In the genomic region with DNA sequence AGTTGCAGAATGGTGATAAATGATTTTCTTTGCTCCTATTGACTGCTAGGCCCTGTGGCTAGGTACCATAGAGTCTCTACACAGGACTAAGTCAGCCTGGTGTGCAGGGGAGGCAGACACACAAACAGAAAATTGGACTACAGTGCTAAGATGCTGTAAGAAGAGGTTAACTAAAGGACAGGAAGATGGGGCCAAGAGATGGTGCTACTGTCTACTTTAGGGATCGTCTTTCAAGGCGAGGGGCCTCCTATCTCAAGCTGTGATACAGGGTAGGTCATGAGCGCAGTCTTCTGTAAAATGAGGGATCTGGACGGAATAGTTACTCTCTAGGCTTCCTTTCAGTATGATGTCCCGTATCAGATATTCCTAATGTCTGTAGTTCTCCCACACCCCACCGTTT, we compare ENCODE assay signal across 9 cellular contexts. TPM values are rescaled to one million over a fixed set of nuclear protein-coding genes. Genes with fewer than 3 reads are reported as not detected.
DNase-seq lines count a peak whose midpoint lies in the region; ATAC-seq, FAIRE-seq and TF ChIP-seq lines count a peak whose summit lies in the region.
"Had no signal": no experiment of that assay in that cellular context is flagged by ENCODE, and none has a peak within 500 bp of the region (broad histone marks: within the 10 kb centered on the region; RNA-seq: fewer than 3 reads in every experiment).

No MANE protein-coding gene starts in this region.

- intact Hi-C loops in adrenal gland (cut with DNase I), result loop anchor here in 1 of 2 donors (5.0 kb wide), 1 partner anchor 152 kb away; no protein-coding TSS in a partner anchor
- intact Hi-C loops in HepG2 (cut with micrococcal nuclease; ENCODE audit: unreplicated experiment), result no loop called here

- peak overlapping the region; percentile 83 for H3K4me2 ChIP-seq in HepG2 (ENCODE audit: low read depth, low read length)

- peak overlapping the region in 2 of 5 donors; percentile 83 to 93 for H3K27ac ChIP-seq in adrenal gland
- peak overlapping the region; percentile 76 for H3K27ac ChIP-seq in HepG2 (ENCODE audit: extremely low read length, insufficient read depth, low read length)

- CTCF ChIA-PET in HepG2 (lab: Yijun Ruan, JAX; ENCODE audit: low intra/inter-chr PET ratio, low total read pairs), result interaction anchor here (3.3 kb wide), 1 partner anchor 154 kb away, joined by 38 read pairs; no protein-coding TSS in a partner anchor

- TF ChIP-seq CTCF in adrenal gland (IDR thresholded peaks at IDR 0.05) (no peak), HepG2 (CRISPR knock-in tag; IDR thresholded peaks at IDR 0.05) (no peak), mesothelial cell of epicardium (IDR thresholded peaks at IDR 0.05; ENCODE audit: unreplicated experiment) (no peak)

- in situ Hi-C loops in HepG2 (cut with HindIII; ENCODE audit: extremely low pct_ligation_motif_present, low pct_unique_long_range_greater_than_20kb), result loop anchor here (5.0 kb wide), 1 partner anchor 152 kb away; no protein-coding TSS in a partner anchor

- no peak for TF ChIP-seq POLR2A in adrenal gland (IDR thresholded peaks at IDR 0.05)
- no peak for TF ChIP-seq POLR2A in HepG2 (IDR thresholded peaks at IDR 0.05; ENCODE audit: insufficient read depth in 1 of 2, low read depth in 2 of 2, low read length in 2 of 2)

- peak overlapping the region; percentile 7 for H2AFZ ChIP-seq in HepG2 (ENCODE audit: low read length)

- H3K79me2 ChIP-seq in HepG2 (ENCODE audit: insufficient read depth, low read length), result peaks cover 53% of the 10 kb centered on the region

- peak overlapping the region; percentile 88 for H3K9ac ChIP-seq in HepG2 (ENCODE audit: insufficient read depth, low read depth, low read length)

- WGBS in adrenal gland, 4 donors, result 12 to 15% (median 14%) methylated on average over 6 of the region's 6 CpGs
- WGBS in HepG2 (ENCODE audit: low lambda C conversion rate), result under 1% methylated on average over 6 of the region's 6 CpGs

- TSS peak; percentile 55 for BruUV-seq in HepG2 (replicated peaks; lab: Mats Ljungman, UMichigan)

- no peak for FAIRE-seq in HepG2 (lab: Jason Lieb, UNC)

- peak; percentile 5 for ATAC-seq in HepG2
- no peak for ATAC-seq in HG03097 (IDR thresholded peaks at IDR 0.05; ENCODE audit: low FRiP score, unreplicated experiment)
- ATAC-seq in HG02885 (IDR thresholded peaks at IDR 0.05; ENCODE audit: poor library complexity, unreplicated experiment), result no peak

- H4K20me1 ChIP-seq in HepG2 (ENCODE audit: insufficient read depth, low read length), result no peaks in the 10 kb centered on the region

- peak; percentile 10 for DNase-seq in stimulated activated CD4-positive, alpha-beta T cell treated with anti-CD3 and anti-CD28 coated beads, Interleukin-4, amount 100 ng/mL, for 24 hours
- no peak for DNase-seq in stimulated activated CD4-positive, alpha-beta T cell treated with anti-CD3 and anti-CD28 coated beads, Interleukin-4, amount 100 ng/mL, for 4 hours
- DNase-seq in adrenal gland (no peak), HepG2 (ENCODE audit: low spot score) (no peak), mesothelial cell of epicardium (ENCODE audit: low spot score in 2 of 2, unreplicated experiment in 2 of 2) (no peak)
- no peak for DNase-seq in NK-92 treated with Interleukin-12 subunit alpha and Interleukin-12 subunit beta, amount 100 ng/mL, for 24 hours (lab: John Stamatoyannopoulos, UW)
- DNase-seq: head of caudate nucleus had no signal

- POLR2A ChIA-PET in HepG2 (lab: Yijun Ruan, JAX), result interaction anchor here (0.9 to 4.1 kb wide), 3 partner anchors 10 to 33 kb away, joined by 3 to 43 read pairs (median 13); partner anchors contain the start of genes NME2 and SPAG9

- no peaks in the 10 kb centered on the region for H3K27me3 Mint-ChIP-seq in mesothelial cell of epicardium (ENCODE audit: low read depth)

- no peaks in the 10 kb centered on the region for H3K27me3 ChIP-seq in adrenal gland
- no peaks in the 10 kb centered on the region; a peak in 1 of 5 replicates for H3K27me3 ChIP-seq in HepG2 (ENCODE audit: control insufficient read depth in 1 of 2, insufficient read depth in 2 of 2, low read length in 2 of 2)

- peaks cover 4% of the 10 kb centered on the region for H3K4me1 Mint-ChIP-seq in mesothelial cell of epicardium

- H3K9me3 ChIP-seq in adrenal gland (replicated peaks in 1 of 3) (no peaks in the 10 kb centered on the region), HepG2 (ENCODE audit: low read length) (no peaks in the 10 kb centered on the region)

- TF ChIP-seq RAD21 in HepG2 (CRISPR knock-in tag; IDR thresholded peaks at IDR 0.05), result no peak

- no peak overlapping the region for H3K27ac Mint-ChIP-seq in mesothelial cell of epicardium

- H3K36me3 ChIP-seq in adrenal gland (replicated peaks in 1 of 2), result peaks cover 0 to 5% of the 10 kb centered on the region in 2 donors
- H3K36me3 ChIP-seq in HepG2 (replicated peaks in 1 of 2; ENCODE audit: control insufficient read depth in 1 of 2, insufficient read depth in 2 of 2, low read length in 2 of 2), result peaks cover 9 to 34% of the 10 kb centered on the region in 2 experiments

- no peak overlapping the region for H3K4me3 Mint-ChIP-seq in mesothelial cell of epicardium

- H3K4me3 ChIP-seq in adrenal gland, result peak overlapping the region in 3 of 4 donors; percentile 20 to 87 (median 63)
- H3K4me3 ChIP-seq in HepG2 (replicated peaks in 1 of 3; ENCODE audit: insufficient read depth in 1 of 3, low read depth in 2 of 3, low read length in 3 of 3), result peak overlapping the region; percentile 81 to 94 (median 84)

- H3K36me3 Mint-ChIP-seq in mesothelial cell of epicardium, result peaks cover 18% of the 10 kb centered on the region

- H3K9me3 Mint-ChIP-seq in mesothelial cell of epicardium, result no peaks in the 10 kb centered on the region

- TF ChIP-seq EP300 in HepG2 (IDR thresholded peaks at IDR 0.05; ENCODE audit: low read depth in 2 of 2, low read length in 2 of 2) (no peak), HepG2 (CRISPR knock-in tag; IDR thresholded peaks at IDR 0.05; ENCODE audit: borderline replicate concordance) (no peak)

- H3K4me1 ChIP-seq in adrenal gland (replicated peaks in 1 of 2) (peaks cover 7 to 19% of the 10 kb centered on the region in 2 donors), HepG2 (ENCODE audit: insufficient read depth, low read length) (peaks cover 46% of the 10 kb centered on the region)

RNA-seq across cellular contexts. Expression of gene NME1, which starts 0.8 kb away (rescaled TPM):
- 100 to 1,000 TPM in 1 of 8 donors, 10 to 100 TPM in 7; 17.0 to 140 (median 57.8) TPM for total RNA-seq in adrenal gland
- polyA plus RNA-seq in adrenal gland, result 100 to 1,000 TPM in 2 of 3 donors, 10 to 100 TPM in 1; 79.4 to 222 (median 193) TPM
- total RNA-seq in HepG2 (2016; rRNA removed; fragmentation: Illumina TruSeq; extraction: Trizol), result 516 and 689 TPM in 2 replicates
- 170 and 196 TPM in 2 replicates for total RNA-seq in HepG2 (2016; cell fraction: cytosol; rRNA removed; fragmentation: Illumina TruSeq; extraction: Trizol; ENCODE audit: low read depth)
- total RNA-seq in HepG2 (2016; cell fraction: insoluble cytoplasmic fraction; rRNA removed; fragmentation: Illumina TruSeq; extraction: Trizol), result 532 and 791 TPM in 2 replicates
- 214 and 233 TPM in 2 replicates for total RNA-seq in HepG2 (2016; cell fraction: membrane; rRNA removed; fragmentation: Illumina TruSeq; extraction: Trizol)
- total RNA-seq in HepG2 (2016; cell fraction: nucleus; rRNA removed; fragmentation: Illumina TruSeq; extraction: Trizol), result 167 and 182 TPM in 2 replicates
- 195 and 295 TPM in 2 replicates for polyA plus RNA-seq in HepG2 (2011; rRNA removed)
- polyA plus RNA-seq in HepG2 (2011; cell fraction: cytosol; rRNA removed), result 252 and 270 TPM in 2 replicates
- 48.6 and 52.8 TPM in 2 replicates for polyA plus RNA-seq in HepG2 (2011; cell fraction: nucleus; rRNA removed)
- 169 and 175 TPM in 2 replicates for polyA plus RNA-seq in HepG2 (2012)
- polyA plus RNA-seq in HepG2 (2016; cell fraction: cytosol; fragmentation: Illumina TruSeq; extraction: Trizol; ENCODE audit: low read depth), result 162 and 186 TPM in 2 replicates
- 628 and 715 TPM in 2 replicates for polyA plus RNA-seq in HepG2 (2016; cell fraction: insoluble cytoplasmic fraction; fragmentation: Illumina TruSeq; extraction: Trizol; ENCODE audit: low read depth)
- polyA plus RNA-seq in HepG2 (2016; cell fraction: membrane; fragmentation: Illumina TruSeq; extraction: Trizol; ENCODE audit: low read depth), result 161 and 191 TPM in 2 replicates
- polyA plus RNA-seq in HepG2 (2016; cell fraction: nucleus; fragmentation: Illumina TruSeq; extraction: Trizol; ENCODE audit: insufficient read depth, low read depth), result 247 and 257 TPM in 2 replicates
- 45.8 and 143 TPM in 2 replicates for polyA minus RNA-seq in HepG2 (2011; rRNA and poly(A)+ RNA removed; ENCODE audit: low replicate concordance)
- polyA minus RNA-seq in HepG2 (2011; cell fraction: cytosol; rRNA and poly(A)+ RNA removed), result 27.9 and 30.1 TPM in 2 replicates
- 38.6 and 43.3 TPM in 2 replicates for polyA minus RNA-seq in HepG2 (2011; cell fraction: nucleus; rRNA and poly(A)+ RNA removed)
- total RNA-seq in mesothelial cell of epicardium, result 114 to 125 TPM (median 124 TPM) in 3 replicates

RNA-seq across cellular contexts. Expression of gene NME2, which starts 12.0 kb away (rescaled TPM):
- 100 to 1,000 TPM; 271 to 502 (median 404) TPM for total RNA-seq in adrenal gland
- polyA plus RNA-seq in adrenal gland, result 100 to 1,000 TPM; 336 to 644 (median 393) TPM
- total RNA-seq in HepG2 (2016; rRNA removed; fragmentation: Illumina TruSeq; extraction: Trizol), result 1,213 and 1,462 TPM in 2 replicates
- 3,248 and 3,475 TPM in 2 replicates for total RNA-seq in HepG2 (2016; cell fraction: cytosol; rRNA removed; fragmentation: Illumina TruSeq; extraction: Trizol; ENCODE audit: low read depth)
- 1,244 and 1,442 TPM in 2 replicates for total RNA-seq in HepG2 (2016; cell fraction: insoluble cytoplasmic fraction; rRNA removed; fragmentation: Illumina TruSeq; extraction: Trizol)
- 1,855 and 2,042 TPM in 2 replicates for total RNA-seq in HepG2 (2016; cell fraction: membrane; rRNA removed; fragmentation: Illumina TruSeq; extraction: Trizol)
- total RNA-seq in HepG2 (2016; cell fraction: nucleus; rRNA removed; fragmentation: Illumina TruSeq; extraction: Trizol), result 411 and 427 TPM in 2 replicates
- polyA plus RNA-seq in HepG2 (2011; rRNA removed), result 670 and 790 TPM in 2 replicates
- polyA plus RNA-seq in HepG2 (2011; cell fraction: cytosol; rRNA removed), result 823 and 1,054 TPM in 2 replicates
- polyA plus RNA-seq in HepG2 (2011; cell fraction: nucleus; rRNA removed), result 217 and 230 TPM in 2 replicates
- polyA plus RNA-seq in HepG2 (2012), result 662 and 954 TPM in 2 replicates
- polyA plus RNA-seq in HepG2 (2016; cell fraction: cytosol; fragmentation: Illumina TruSeq; extraction: Trizol; ENCODE audit: low read depth), result 3,109 and 3,480 TPM in 2 replicates
- 1,218 and 1,270 TPM in 2 replicates for polyA plus RNA-seq in HepG2 (2016; cell fraction: insoluble cytoplasmic fraction; fragmentation: Illumina TruSeq; extraction: Trizol; ENCODE audit: low read depth)
- 1,530 and 1,727 TPM in 2 replicates for polyA plus RNA-seq in HepG2 (2016; cell fraction: membrane; fragmentation: Illumina TruSeq; extraction: Trizol; ENCODE audit: low read depth)
- polyA plus RNA-seq in HepG2 (2016; cell fraction: nucleus; fragmentation: Illumina TruSeq; extraction: Trizol; ENCODE audit: insufficient read depth, low read depth), result 589 and 653 TPM in 2 replicates
- 231 and 251 TPM in 2 replicates for polyA minus RNA-seq in HepG2 (2011; rRNA and poly(A)+ RNA removed; ENCODE audit: low replicate concordance)
- 123 and 148 TPM in 2 replicates for polyA minus RNA-seq in HepG2 (2011; cell fraction: cytosol; rRNA and poly(A)+ RNA removed)
- 67.9 and 74.3 TPM in 2 replicates for polyA minus RNA-seq in HepG2 (2011; cell fraction: nucleus; rRNA and poly(A)+ RNA removed)
- total RNA-seq in mesothelial cell of epicardium, result 381 to 412 TPM (median 390 TPM) in 3 replicates

RNA-seq across cellular contexts. Expression of gene SPAG9, which starts 33.5 kb away (rescaled TPM):
- total RNA-seq in adrenal gland (10 to 100 TPM; 43.0 to 99.8 (median 77.8) TPM), HepG2 (2016; rRNA removed; fragmentation: Illumina TruSeq; extraction: Trizol) (78.6 and 84.0 TPM in 2 replicates), mesothelial cell of epicardium (67.0 to 74.3 TPM (median 72.9 TPM) in 3 replicates)
- polyA plus RNA-seq in adrenal gland (10 to 100 TPM; 23.5 to 49.1 (median 35.0) TPM), HepG2 (2011; rRNA removed) (43.2 and 44.9 TPM in 2 replicates)
- 25.2 and 27.3 TPM in 2 replicates for total RNA-seq in HepG2 (2016; cell fraction: cytosol; rRNA removed; fragmentation: Illumina TruSeq; extraction: Trizol; ENCODE audit: low read depth)
- total RNA-seq in HepG2 (2016; cell fraction: insoluble cytoplasmic fraction; rRNA removed; fragmentation: Illumina TruSeq; extraction: Trizol), result 75.2 and 83.1 TPM in 2 replicates
- total RNA-seq in HepG2 (2016; cell fraction: membrane; rRNA removed; fragmentation: Illumina TruSeq; extraction: Trizol), result 23.1 and 27.9 TPM in 2 replicates
- total RNA-seq in HepG2 (2016; cell fraction: nucleus; rRNA removed; fragmentation: Illumina TruSeq; extraction: Trizol), result 89.8 and 99.0 TPM in 2 replicates
- 18.3 and 25.5 TPM in 2 replicates for polyA plus RNA-seq in HepG2 (2011; cell fraction: cytosol; rRNA removed)
- polyA plus RNA-seq in HepG2 (2011; cell fraction: nucleus; rRNA removed), result 67.1 and 78.9 TPM in 2 replicates
- polyA plus RNA-seq in HepG2 (2012), result 63.1 and 79.2 TPM in 2 replicates
- 1.3 and 1.9 TPM in 2 replicates for polyA plus RNA-seq in HepG2 (2016; cell fraction: cytosol; fragmentation: Illumina TruSeq; extraction: Trizol; ENCODE audit: low read depth)
- 42.2 and 44.9 TPM in 2 replicates for polyA plus RNA-seq in HepG2 (2016; cell fraction: insoluble cytoplasmic fraction; fragmentation: Illumina TruSeq; extraction: Trizol; ENCODE audit: low read depth)
- 4.0 and 4.4 TPM in 2 replicates for polyA plus RNA-seq in HepG2 (2016; cell fraction: membrane; fragmentation: Illumina TruSeq; extraction: Trizol; ENCODE audit: low read depth)
- 95.1 and 98.4 TPM in 2 replicates for polyA plus RNA-seq in HepG2 (2016; cell fraction: nucleus; fragmentation: Illumina TruSeq; extraction: Trizol; ENCODE audit: insufficient read depth, low read depth)
- 77.5 and 113 TPM in 2 replicates for polyA minus RNA-seq in HepG2 (2011; rRNA and poly(A)+ RNA removed; ENCODE audit: low replicate concordance)
- 61.9 and 76.0 TPM in 2 replicates for polyA minus RNA-seq in HepG2 (2011; cell fraction: cytosol; rRNA and poly(A)+ RNA removed)
- polyA minus RNA-seq in HepG2 (2011; cell fraction: nucleus; rRNA and poly(A)+ RNA removed), result 204 and 233 TPM in 2 replicates
